ENCODE assay signal across 9 cellular contexts in the genomic region with DNA sequence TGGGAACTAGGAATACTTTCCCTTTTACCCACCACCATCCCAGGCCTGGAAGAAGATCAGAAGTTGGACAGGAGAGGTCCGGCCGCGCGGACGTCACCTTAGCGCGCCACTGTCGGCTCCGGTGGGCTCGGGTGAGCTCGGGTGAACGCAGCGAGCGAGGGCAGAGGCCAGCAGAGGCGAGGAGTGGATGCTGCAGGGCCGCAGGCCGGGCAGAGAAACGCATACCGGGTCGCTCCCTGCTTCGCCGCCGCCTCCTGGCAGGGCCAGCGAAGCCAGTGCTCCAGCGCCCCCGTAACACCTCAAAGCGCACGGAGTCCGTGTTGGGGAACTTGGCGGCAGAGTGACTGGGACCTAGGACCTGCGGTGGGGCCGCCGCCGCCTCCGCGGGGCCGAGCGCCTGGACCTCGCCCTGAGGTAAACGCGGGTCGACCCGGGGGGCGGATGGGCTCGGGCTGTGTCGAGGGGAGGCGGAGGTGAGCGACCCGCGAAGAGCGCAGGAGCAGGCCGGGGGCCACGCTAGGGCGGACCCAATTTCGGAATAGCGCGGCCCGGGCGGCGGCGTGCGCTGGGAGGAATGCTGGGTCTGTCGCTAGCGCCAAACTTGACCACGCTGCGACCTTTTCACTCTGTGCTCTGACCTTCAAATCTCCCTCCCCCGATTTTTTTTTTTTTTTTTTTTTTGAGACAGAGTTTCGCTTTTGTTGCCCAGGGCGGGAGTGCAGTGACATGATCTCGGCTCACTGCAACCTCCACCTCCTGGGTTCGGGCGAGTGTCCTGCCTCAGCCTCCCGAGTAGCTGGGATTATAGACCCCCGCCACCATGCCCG. TPM values are rescaled to one million over a fixed set of nuclear protein-coding genes. Genes with fewer than 3 reads are reported as not detected.
A peak's percentile ranks its signal among the peaks of the same experiment; 100 is the strongest.
DNase-seq lines count a peak whose midpoint lies in the region; ATAC-seq, FAIRE-seq and TF ChIP-seq lines count a peak whose summit lies in the region.
"Had no signal": no experiment of that assay in that cellular context is flagged by ENCODE, and none has a peak within 500 bp of the region (broad histone marks: within the 10 kb centered on the region; RNA-seq: fewer than 3 reads in every experiment).

No MANE protein-coding gene starts in this region.

- H3K4me1 ChIP-seq in H9 (ENCODE audit: insufficient read depth, low read length): peaks cover 2% of the 10 kb centered on the region; the same call in 1 of the 2 replicates
- H3K4me1 ChIP-seq in adrenal gland (replicated peaks in 1 of 2): peaks cover 33 to 40% of the 10 kb centered on the region in 2 donors
- H3K4me1 ChIP-seq in gastrocnemius medialis: peaks cover 5 to 6% of the 10 kb centered on the region in 2 donors

- no peak for FAIRE-seq in GM12892 (lab: Jason Lieb, UNC)

- TF ChIP-seq POLR2A in adrenal gland (IDR thresholded peaks at IDR 0.05) (peak; percentile 64 to 79), gastrocnemius medialis (IDR thresholded peaks at IDR 0.05) (no peak), GM12892 (IDR thresholded peaks at IDR 0.05; ENCODE audit: low read depth, low read length) (no peak)

- H3K27me3 ChIP-seq in H9 (ENCODE audit: insufficient read depth, low read length) (no peaks in the 10 kb centered on the region), adrenal gland (no peaks in the 10 kb centered on the region), gastrocnemius medialis (no peaks in the 10 kb centered on the region)

- H3K4me2 ChIP-seq in H9 (ENCODE audit: insufficient read depth, insufficient read length, low read length): peak overlapping the region; percentile 22

- H3K23ac ChIP-seq in H9 (ENCODE audit: insufficient read length, low read depth, low read length): no peak overlapping the region

- peaks cover 48% of the 10 kb centered on the region for H3K27me3 Mint-ChIP-seq in H9 (ENCODE audit: low read depth)

- in situ Hi-C loops in gastrocnemius medialis (cut with MboI; ENCODE audit: low sequenced_read_pairs in 4 of 4): loop anchor here in 1 of 4 donors (10.0 kb wide), 1 partner anchor 129 kb away; no protein-coding TSS in a partner anchor

- peak overlapping the region; percentile 67 to 81 for H3K4me3 Mint-ChIP-seq in H9

- peak overlapping the region in 1 of 3 experiments; percentile 63; a peak in 1 of 7 replicates for H3K27ac Mint-ChIP-seq in H9

- DNase-seq in H9 (peak; percentile 66), adrenal gland (peak; percentile 60 to 82 (median 79)), gastrocnemius medialis (peak in 1 of 2 donors; percentile 60), HK-2 (ENCODE audit: unreplicated experiment) (no peak), GM12892 (ENCODE audit: insufficient read length) (no peak), head of caudate nucleus (no peak)

- no peak overlapping the region for H2BK15ac ChIP-seq in H9 (ENCODE audit: low read depth, low read length)

- no peaks in the 10 kb centered on the region for H3K9me3 Mint-ChIP-seq in H9

- H3K79me1 ChIP-seq in H9 (ENCODE audit: insufficient read depth, low read depth, low read length, poor library complexity, severe bottlenecking): no peaks in the 10 kb centered on the region

- H2AK5ac ChIP-seq in H9 (ENCODE audit: insufficient read length, low read length): no peak overlapping the region

- no peak overlapping the region for H2AFZ ChIP-seq in H9 (ENCODE audit: low read length)

- H3K27ac ChIP-seq in H9 (ENCODE audit: insufficient read length, low read depth, low read length): no peak overlapping the region
- H3K27ac ChIP-seq in adrenal gland: peak overlapping the region; percentile 81 to 95 (median 94)
- peak overlapping the region; percentile 26 to 66 (median 56) for H3K27ac ChIP-seq in gastrocnemius medialis

- peak overlapping the region; percentile 92 for H3K14ac ChIP-seq in H9 (ENCODE audit: insufficient read depth, low read length)

- H3K4ac ChIP-seq in H9 (ENCODE audit: low read depth, low read length): no peak overlapping the region

- H4K5ac ChIP-seq in H9 (ENCODE audit: insufficient read length, low read depth, low read length): peak overlapping the region; percentile 14

- intact Hi-C loops in adrenal gland (cut with DNase I): no loop called here
- intact Hi-C loops in gastrocnemius medialis (cut with DNase I; ENCODE audit: low total_unique reads): no loop called here
- intact Hi-C loops in head of caudate nucleus (cut with DNase I): no loop called here

- no peak overlapping the region for H4K91ac ChIP-seq in H9 (ENCODE audit: insufficient read length, low read depth, low read length)

- no peaks in the 10 kb centered on the region for H3K79me2 ChIP-seq in H9 (ENCODE audit: insufficient read depth, low read length)

- peak overlapping the region; percentile 83 for H3K18ac ChIP-seq in H9 (ENCODE audit: insufficient read length, low read depth, low read length)

- H2BK120ac ChIP-seq in H9 (ENCODE audit: low read depth, low read length, poor library complexity, severe bottlenecking): no peak overlapping the region

- no peak overlapping the region for H2BK12ac ChIP-seq in H9 (ENCODE audit: insufficient read length, low read depth, low read length)

- peaks cover 18% of the 10 kb centered on the region for H3K23me2 ChIP-seq in H9 (ENCODE audit: insufficient read length, low read depth, low read length, poor library complexity, severe bottlenecking)

- H3K36me3 Mint-ChIP-seq in H9 (ENCODE audit: insufficient read depth in 1 of 3, low read depth in 3 of 3): 0 out of 7 replicates have a peak, but pooled peaks cover 0 to 2% (median 0%) of the 10 kb centered on the region in 3 experiments

- no peak overlapping the region for H4K8ac ChIP-seq in H9 (replicated peaks; ENCODE audit: insufficient read length, low read depth, low read length)

- H3K4me3 ChIP-seq in adrenal gland: peak overlapping the region; percentile 12 to 72 (median 52)
- H3K4me3 ChIP-seq in iPS-11a (ENCODE audit: low read depth, low read length): peak overlapping the region; percentile 44
- H3K4me3 ChIP-seq in gastrocnemius medialis: peak overlapping the region; percentile 60 to 91 (median 64)

- H3T11ph ChIP-seq in H9 (ENCODE audit: low read length): no peak overlapping the region

- H4K20me1 ChIP-seq in H9 (ENCODE audit: control insufficient read depth, insufficient read depth, insufficient read length): no peaks in the 10 kb centered on the region

- H3K36me3 ChIP-seq in adrenal gland (replicated peaks in 1 of 2) (no peaks in the 10 kb centered on the region), gastrocnemius medialis (no peaks in the 10 kb centered on the region)

- no CpG with 5 or more reads among the region's 75 CpGs for WGBS in H9 (ENCODE audit: extremely low coverage, insufficient read length, low lambda C conversion rate)
- 2 to 4% (median 3%) methylated on average over 30 to 75 of the region's 75 CpGs for WGBS in adrenal gland, 4 donors

- H3K56ac ChIP-seq in H9 (ENCODE audit: insufficient read length, low read depth, low read length): no peak overlapping the region

- no peak overlapping the region for H2BK5ac ChIP-seq in H9 (ENCODE audit: insufficient read length, low read length)

- H3K9ac ChIP-seq in H9 (ENCODE audit: extremely low read depth, insufficient read length, low read length): peak overlapping the region; percentile 52

- H3K4me1 Mint-ChIP-seq in H9: peaks cover 13 to 19% of the 10 kb centered on the region in 2 experiments

- ATAC-seq in gastrocnemius medialis (peak; percentile 82 to 83), HG03196 (IDR thresholded peaks at IDR 0.05; ENCODE audit: unreplicated experiment) (no peak)

- H2BK20ac ChIP-seq in H9 (ENCODE audit: low read depth, low read length, poor library complexity, severe bottlenecking): no peak overlapping the region

- TF ChIP-seq CTCF in H9 (conservative IDR thresholded peaks at IDR 0.05) (0 out of 3 replicates have a peak, but pooled peaks have one; percentile 16), adrenal gland (IDR thresholded peaks at IDR 0.05) (peak in 1 of 6 experiments; percentile 14), gastrocnemius medialis (IDR thresholded peaks at IDR 0.05 in 4 of 5, conservative IDR thresholded peaks at IDR 0.05 in 1 of 5) (no peak)

- H3K9me3 ChIP-seq in H9 (ENCODE audit: control insufficient read depth, low read depth, low read length): no peaks in the 10 kb centered on the region
- H3K9me3 ChIP-seq in adrenal gland (replicated peaks in 1 of 3): no peaks in the 10 kb centered on the region
- H3K9me3 ChIP-seq in gastrocnemius medialis: no peaks in the 10 kb centered on the region

RNA-seq across cellular contexts. Expression of gene CYP11A1, which starts 1.6 kb away (rescaled TPM):
- total RNA-seq in H9 (2021) (1.7 and 2.3 TPM in 2 replicates), adrenal gland (1,000 to 10,000 TPM in 6 of 8 donors, 100 to 1,000 TPM in 2; 635 to 3,326 (median 1,366) TPM), gastrocnemius medialis (1 to 10 TPM in 1 of 4 donors, under 1 TPM in 3; 0.15 to 2.5 (median 0.67) TPM)
- 1,000 to 10,000 TPM in 1 of 3 donors, 100 to 1,000 TPM in 2; 233 to 4,804 (median 738) TPM for polyA plus RNA-seq in adrenal gland
- 1.5 TPM for polyA plus RNA-seq in GM12892 (2012; ENCODE audit: missing spikeins)
- total RNA-seq: NCI-H460 had no signal

Comparison
In these comparisons a context has a peak if more than half of its experiments do, and no peak if none do; other contexts are left out.
1. DNase-seq: peak in H9 (single experiment) and adrenal gland (7 of 7); none in HK-2 (single experiment), GM12892 (single experiment) and head of caudate nucleus (0 of 42).
2. POLR2A ChIP-seq: peak in adrenal gland (2 of 2); none in gastrocnemius medialis (0 of 2) and GM12892 (single experiment).
3. RNA of gene CYP11A1, which starts 1.6 kb away (total RNA-seq): 635 to 3,326 TPM in adrenal gland; 1.7 to 2.3 TPM in H9 and 0.15 to 2.5 TPM in gastrocnemius medialis; every median in the first group is over 100 times any median in the second.
4. Peak in every context shown above with its lines, with median percentiles within 50 percentile points of each other: H3K4me3 ChIP-seq.